ENCODE assay signal across 19 cellular contexts in genomic region chr5:16992006-16992405, GRCh38. TPM values are rescaled to one million over a fixed set of nuclear protein-coding genes. Genes with fewer than 3 reads are reported as not detected.
DNase-seq lines count a peak whose midpoint lies in the region; ATAC-seq, FAIRE-seq and TF ChIP-seq lines count a peak whose summit lies in the region.
"Had no signal": no experiment of that assay in that cellular context is flagged by ENCODE, and none has a peak within 500 bp of the region (broad histone marks: within the 10 kb centered on the region; RNA-seq: fewer than 3 reads in every experiment).

No MANE protein-coding gene starts in this region.

- POLR2A ChIA-PET in Panc1 (lab: Charles Lee) = interaction anchor here (0.7 kb wide), 2 partner anchors 63 to 72 kb away, joined by 9 to 13 read pairs; no protein-coding TSS in a partner anchor
- POLR2A ChIA-PET in endothelial cell of umbilical vein (lab: Charles Lee) = interaction anchor here (0.7 to 1.7 kb wide), 3 partner anchors 9 to 45 kb away, joined by 3 to 8 read pairs (median 7); no protein-coding TSS in a partner anchor

- no peak for TF ChIP-seq CTCF in Panc1 (IDR thresholded peaks at IDR 0.05)
- no peak for TF ChIP-seq CTCF in endothelial cell of umbilical vein (IDR thresholded peaks at IDR 0.05; ENCODE audit: extremely low read depth in 1 of 2, insufficient read depth in 1 of 2, low read depth in 1 of 2, low read length in 2 of 2)
- no peak for TF ChIP-seq CTCF in GM13976 (IDR thresholded peaks at IDR 0.05; ENCODE audit: borderline replicate concordance, control extremely low read depth, extremely low read depth, insufficient read depth, missing control alignments)

- CTCF ChIA-PET in Panc1 (lab: Charles Lee) = no interaction called here
- CTCF ChIA-PET in endothelial cell of umbilical vein (lab: Charles Lee) = interaction anchor here (0.9 to 4.4 kb wide), 8 partner anchors 9 to 140 kb away, joined by 3 to 34 read pairs (median 5); partner anchors contain the start of gene MYO10

- dilution Hi-C loops in endothelial cell of umbilical vein (cut with MboI; ENCODE audit: extremely low pct_ligation_motif_present, low sequenced_read_pairs) = no loop called here

- H3K4me3 ChIP-seq in Panc1 (ENCODE audit: low read depth in 2 of 2, low read length in 2 of 2) = no peak overlapping the region
- H3K4me3 ChIP-seq in endothelial cell of umbilical vein (replicated peaks in 1 of 3; ENCODE audit: insufficient read depth in 1 of 3, low read depth in 1 of 3, low read length in 3 of 3) = no peak overlapping the region
- H3K4me3 ChIP-seq in small intestine (ENCODE audit: low read depth in 1 of 2, low read length in 2 of 2) = no peak overlapping the region
- H3K4me3 ChIP-seq: dorsolateral prefrontal cortex, GM23338, Peyer's patch, spleen, thyroid gland had no signal

- no peaks in the 10 kb centered on the region for H3K9me3 ChIP-seq in Panc1 (ENCODE audit: control insufficient read depth, insufficient read depth, low read depth, low read length)
- no peaks in the 10 kb centered on the region for H3K9me3 ChIP-seq in endothelial cell of umbilical vein (replicated peaks; ENCODE audit: control insufficient read depth, insufficient read depth, low read length)
- no peaks in the 10 kb centered on the region for H3K9me3 ChIP-seq in small intestine (ENCODE audit: control insufficient read depth, low read depth)
- H3K9me3 ChIP-seq: Caco-2, Peyer's patch, spleen, thyroid gland had no signal

- H3K9ac ChIP-seq in endothelial cell of umbilical vein (replicated peaks; ENCODE audit: extremely low read depth, insufficient read depth, low read length) = peak overlapping the region; percentile 1

- TF ChIP-seq POLR2A in endothelial cell of umbilical vein (IDR thresholded peaks at IDR 0.05; ENCODE audit: low read depth, low read length) = no peak

- 87 to 94% (median 93%) methylated on average over 2 of the region's 2 CpGs for WGBS in small intestine, 3 donors

- H3K79me2 ChIP-seq in endothelial cell of umbilical vein (ENCODE audit: control insufficient read depth, insufficient read depth, low read length) = no peaks in the 10 kb centered on the region

- H2AFZ ChIP-seq in endothelial cell of umbilical vein (ENCODE audit: low read depth, low read length) = peak overlapping the region; percentile 72
- H2AFZ ChIP-seq: GM23338 had no signal

- no peaks in the 10 kb centered on the region for H3K9me1 ChIP-seq in endothelial cell of umbilical vein (replicated peaks; ENCODE audit: control insufficient read depth, extremely low read depth, insufficient read depth, low read length)

- H3K27me3 ChIP-seq in Panc1 (ENCODE audit: control insufficient read depth, insufficient read depth, low read length) (no peaks in the 10 kb centered on the region), endothelial cell of umbilical vein (ENCODE audit: control insufficient read depth in 2 of 2, insufficient read depth in 2 of 2, low read length in 2 of 2) (no peaks in the 10 kb centered on the region), small intestine (ENCODE audit: control insufficient read depth in 2 of 2, insufficient read depth in 2 of 2, low read length in 2 of 2) (no peaks in the 10 kb centered on the region)
- H3K27me3 ChIP-seq: Peyer's patch, spleen, thyroid gland had no signal

- FAIRE-seq in endothelial cell of umbilical vein (lab: Jason Lieb, UNC) = no peak
- no peak for FAIRE-seq in small intestine (lab: Jason Lieb, UNC)

- DNase-seq in Panc1 (ENCODE audit: low read depth, low spot score) (no peak), endothelial cell of umbilical vein (ENCODE audit: low read depth, low spot score) (peak; percentile 56), renal cortical epithelial cell (ENCODE audit: low read depth) (peak; percentile 40), GM13976 (ENCODE audit: low spot score) (no peak), small intestine (no peak)
- DNase-seq: activated CD8-positive, alpha-beta memory T cell treated with anti-CD3 and anti-CD28 coated beads, Interleukin-2, amount 50 U/mL, for 4 hours; activated naive CD8-positive, alpha-beta T cell treated with anti-CD3 and anti-CD28 coated beads, Interleukin-2, amount 10 ng/mL, durations not matched to agents 7 days and 5 days; Caco-2; dorsolateral prefrontal cortex; head of caudate nucleus; NCI-H1105 treated with DMSO at 0.1 percent for 48 hours; NCI-H510A; Peyer's patch; spleen had no signal

- in situ Hi-C loops in Panc1 (cut with HindIII; ENCODE audit: low pct_unique_long_range_greater_than_20kb, low sequenced_read_pairs) (no loop called here), GM13976 (cut with MboI; ENCODE audit: low sequenced_read_pairs, unreplicated experiment) (no loop called here)

- no TSS peak for BruUV-seq in Panc1 (replicated peaks; lab: Mats Ljungman, UMichigan)
- BruUV-seq in endothelial cell of umbilical vein (replicated peaks; lab: Mats Ljungman, UMichigan) = no TSS peak

- H4K20me1 ChIP-seq in endothelial cell of umbilical vein (replicated peaks; ENCODE audit: control insufficient read depth, extremely low read depth, insufficient read depth, low read length) = no peaks in the 10 kb centered on the region

- peak overlapping the region; percentile 66 for H3K4me2 ChIP-seq in endothelial cell of umbilical vein (ENCODE audit: insufficient read depth, low read length)
- H3K4me2 ChIP-seq: GM23338 had no signal

- intact Hi-C loops in Panc1 (cut with micrococcal nuclease; ENCODE audit: unreplicated experiment) = no loop called here
- intact Hi-C loops in endothelial cell of umbilical vein (cut with micrococcal nuclease) = loop anchor here (1.0 to 5.0 kb wide), 2 partner anchors 9 to 195 kb away; no protein-coding TSS in a partner anchor

- H3K4me1 ChIP-seq in Panc1 (ENCODE audit: control insufficient read depth, insufficient read depth, low read length) (peaks cover 15% of the 10 kb centered on the region), endothelial cell of umbilical vein (ENCODE audit: control insufficient read depth, extremely low read depth, insufficient read depth, low read length) (peaks cover 41% of the 10 kb centered on the region), small intestine (ENCODE audit: control insufficient read depth in 2 of 2, insufficient read depth in 1 of 2, low read depth in 1 of 2, low read length in 1 of 2) (no peaks in the 10 kb centered on the region)
- H3K4me1 ChIP-seq: Peyer's patch had no signal

- H3K36me3 ChIP-seq in Panc1 (ENCODE audit: control insufficient read depth, insufficient read depth, low read length) (no peaks in the 10 kb centered on the region), endothelial cell of umbilical vein (ENCODE audit: control insufficient read depth in 2 of 2, extremely low read depth in 1 of 2, insufficient read depth in 2 of 2, low read length in 2 of 2) (no peaks in the 10 kb centered on the region), small intestine (ENCODE audit: control insufficient read depth in 2 of 2, insufficient read depth in 2 of 2, low read length in 2 of 2) (no peaks in the 10 kb centered on the region)
- H3K36me3 ChIP-seq: Peyer's patch, spleen, thyroid gland had no signal

- ATAC-seq in GM19397 (IDR thresholded peaks at IDR 0.05; ENCODE audit: unreplicated experiment) (peak; percentile 15), Panc1 (peak; percentile 47), GM19455 (IDR thresholded peaks at IDR 0.05; ENCODE audit: unreplicated experiment) (no peak), GM18511 (IDR thresholded peaks at IDR 0.05; ENCODE audit: unreplicated experiment) (no peak)
- ATAC-seq: GM23338 had no signal

- H3K27ac ChIP-seq in Panc1 (ENCODE audit: low read length) (no peak overlapping the region), endothelial cell of umbilical vein (ENCODE audit: insufficient read depth, low read depth, low read length) (peak overlapping the region; percentile 76), small intestine (ENCODE audit: low read depth in 1 of 2, low read length in 1 of 2) (no peak overlapping the region)
- H3K27ac ChIP-seq: dorsolateral prefrontal cortex, Peyer's patch, spleen, thyroid gland had no signal

TF ChIP-seq in endothelial cell of umbilical vein, 7 proteins besides CTCF, POLR2A, EP300 and RAD21:
- no peak for TF ChIP-seq JUN (IDR thresholded peaks at IDR 0.05; ENCODE audit: borderline replicate concordance, insufficient read depth, insufficient read length, low read depth)
- TF ChIP-seq GATA2 (IDR thresholded peaks at IDR 0.05; ENCODE audit: insufficient read depth, insufficient read length, low read depth, low read length) = no peak
- TF ChIP-seq, protein P1, sequence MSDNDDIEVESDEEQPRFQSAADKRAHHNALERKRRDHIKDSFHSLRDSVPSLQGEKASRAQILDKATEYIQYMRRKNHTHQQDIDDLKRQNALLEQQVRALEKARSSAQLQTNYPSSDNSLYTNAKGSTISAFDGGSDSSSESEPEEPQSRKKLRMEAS (IDR thresholded peaks at IDR 0.05; ENCODE audit: insufficient read depth, insufficient read length) = no peak
- TF ChIP-seq FOS (IDR thresholded peaks at IDR 0.05; ENCODE audit: borderline replicate concordance, insufficient read depth, low read length) = no peak
- no peak for TF ChIP-seq MYC (IDR thresholded peaks at IDR 0.05; ENCODE audit: low read depth, low read length)
- no peak for TF ChIP-seq POLR2AphosphoS5 (IDR thresholded peaks at IDR 0.05; ENCODE audit: insufficient read depth, low read depth, low read length)
- TF ChIP-seq EZH2 (IDR thresholded peaks at IDR 0.05; ENCODE audit: borderline replicate concordance, low read depth, low read length, severe bottlenecking) = no peak

RNA-seq across cellular contexts. Expression of gene MYO10, which starts 55.9 kb away (rescaled TPM):
- total RNA-seq in Panc1 (2021; ENCODE audit: unreplicated experiment) = 71.9 TPM
- polyA plus RNA-seq in Panc1 (2012; ENCODE audit: insufficient read length) = 68.6 TPM
- 144 and 148 TPM in 2 replicates for total RNA-seq in endothelial cell of umbilical vein
- polyA plus RNA-seq in endothelial cell of umbilical vein = 20.1 and 36.0 TPM in 2 replicates
- polyA plus RNA-seq in endothelial cell of umbilical vein (2011; cell fraction: cytosol; rRNA removed) = 37.7 and 42.0 TPM in 2 replicates
- polyA plus RNA-seq in endothelial cell of umbilical vein (2011; cell fraction: nucleus; rRNA removed) = 71.0 and 77.6 TPM in 2 replicates
- 66.3 and 73.2 TPM in 2 replicates for polyA plus RNA-seq in endothelial cell of umbilical vein (2012)
- polyA minus RNA-seq in endothelial cell of umbilical vein = 128 and 136 TPM in 2 replicates
- 8.3 TPM for polyA minus RNA-seq in endothelial cell of umbilical vein (2011; cell fraction: cytosol; rRNA and poly(A)+ RNA removed)
- 208 and 230 TPM in 2 replicates for polyA minus RNA-seq in endothelial cell of umbilical vein (2011; cell fraction: nucleus; rRNA and poly(A)+ RNA removed)
- total RNA-seq in renal cortical epithelial cell = 32.1 and 79.5 TPM in 2 replicates
- 10 to 100 TPM; 10.3 to 22.5 (median 14.9) TPM for polyA plus RNA-seq in small intestine
- total RNA-seq: activated naive CD8-positive, alpha-beta T cell treated with anti-CD3 and anti-CD28 coated beads, Interleukin-2, amount 10 ng/mL, durations not matched to agents 7 days and 5 days had no signal

Comparison
In these comparisons a context has a peak if more than half of its experiments do, and no peak if none do; other contexts are left out.
1. ATAC-seq: peak in GM19397 (single experiment) and Panc1 (single experiment); none in GM19455 (single experiment) and GM18511 (single experiment).
2. DNase-seq: peak in endothelial cell of umbilical vein (single experiment) and renal cortical epithelial cell (single experiment); none in Panc1 (single experiment), GM13976 (single experiment) and small intestine (single experiment).